In genomic region chr1:35882945-35883680, GRCh38 we compare ENCODE assay signal across 8 cellular contexts. TPM values are rescaled to one million over a fixed set of nuclear protein-coding genes. Genes with fewer than 3 reads are reported as not detected.
DNase-seq lines count a peak whose midpoint lies in the region; ATAC-seq, FAIRE-seq and TF ChIP-seq lines count a peak whose summit lies in the region.

Gene AGO1 (plus strand): TSS chr1:35883209. CDS start chr1:35883422, 213 bp downstream.

- no peaks in the 10 kb centered on the region for H3K9me3 ChIP-seq in keratinocyte (ENCODE audit: control insufficient read depth, low read depth, low read length)

- peaks cover 3% of the 10 kb centered on the region for H3K9me1 ChIP-seq in keratinocyte (ENCODE audit: control insufficient read depth, extremely low read depth, insufficient read depth, low read length)

- DNase-seq in Ammon's horn (ENCODE audit: low spot score) (peak; percentile 96), NCI-H446 treated with DMSO at 0.1 percent for 48 hours (lab: John Stamatoyannopoulos, UW) (peak; percentile 82), cerebellar cortex (ENCODE audit: low spot score) (peak; percentile 91), keratinocyte (ENCODE audit: low read depth, low spot score) (peak; percentile 53)
- DNase-seq in stimulated activated CD4-positive, alpha-beta T cell treated with anti-CD3 and anti-CD28 coated beads, Interleukin-12 subunit alpha, Interleukin-12 subunit beta, amount 100 ng/mL, for 48 hours (ENCODE audit: low read depth in 2 of 3, low spot score in 1 of 3): peak; percentile 95 to 97 (median 95)

- H3K79me2 ChIP-seq in keratinocyte (ENCODE audit: control insufficient read depth, insufficient read depth, low read length): peaks cover 7% of the 10 kb centered on the region

- no peaks in the 10 kb centered on the region for H3K36me3 ChIP-seq in keratinocyte (ENCODE audit: control insufficient read depth in 2 of 2, extremely low read depth in 1 of 2, insufficient read depth in 2 of 2, low read length in 2 of 2)

- H3K9ac ChIP-seq in keratinocyte (ENCODE audit: control insufficient read depth, extremely low read depth, insufficient read depth, low read length): peak within 1 kb of the TSS; percentile 87

- peak within 1 kb of the TSS; percentile 51 for H3K27ac ChIP-seq in keratinocyte (ENCODE audit: control insufficient read depth, insufficient read depth, low read length)

- FAIRE-seq in keratinocyte (lab: Jason Lieb, UNC): no peak

- peak; percentile 74 to 96 (median 94) for TF ChIP-seq CTCF in keratinocyte (optimal IDR thresholded peaks at IDR 0.05 in 1 of 3, IDR thresholded peaks at IDR 0.05 in 1 of 3, conservative IDR thresholded peaks at IDR 0.05 in 1 of 3; ENCODE audit: extremely low read depth in 1 of 3, insufficient read depth in 2 of 3, low read length in 3 of 3)

- H3K4me1 ChIP-seq in keratinocyte (ENCODE audit: control insufficient read depth, extremely low read depth, insufficient read depth, low read length): no peaks in the 10 kb centered on the region

- peak; percentile 89 for TF ChIP-seq POLR2A in GM19099 (IDR thresholded peaks at IDR 0.05; ENCODE audit: extremely low read depth, insufficient read length, low read depth)

- peak within 1 kb of the TSS; percentile 89 for H3K4me2 ChIP-seq in keratinocyte (ENCODE audit: control insufficient read depth, extremely low read depth, insufficient read depth, low read depth, low read length)

- ATAC-seq in HG03378 (IDR thresholded peaks at IDR 0.05; ENCODE audit: unreplicated experiment): peak; percentile 57
- peak; percentile 90 to 97 for ATAC-seq in activated CD4-positive, CD25-positive, alpha-beta regulatory T cell treated with anti-CD3 and anti-CD28 coated beads, Interleukin-2, amount 50 U/mL, for 24 hours

- H3K27me3 ChIP-seq in keratinocyte (ENCODE audit: control insufficient read depth, extremely low read depth, insufficient read depth, low read length): no peaks in the 10 kb centered on the region

- peak within 1 kb of the TSS; percentile 79 to 98 (median 82) for H3K4me3 ChIP-seq in keratinocyte (ENCODE audit: control insufficient read depth in 2 of 3, extremely low read depth in 1 of 3, insufficient read depth in 2 of 3, low read depth in 1 of 3, low read length in 3 of 3)

- H4K20me1 ChIP-seq in keratinocyte (ENCODE audit: control insufficient read depth, extremely low read depth, insufficient read depth, low read length): no peaks in the 10 kb centered on the region

- dilution Hi-C loops in keratinocyte (cut with MboI; ENCODE audit: extremely low pct_ligation_motif_present, low sequenced_read_pairs): no loop called here

- peak within 1 kb of the TSS; percentile 94 for H2AFZ ChIP-seq in keratinocyte (ENCODE audit: control insufficient read depth, low read length)

RNA-seq across cellular contexts. Expression of gene AGO1, which starts in this region (rescaled TPM):
- 4.2 to 10.4 TPM (median 5.7 TPM) in 3 replicates for polyA plus RNA-seq in keratinocyte
- 1.5 TPM for polyA plus RNA-seq in keratinocyte (2011; ENCODE audit: low read depth)
- polyA plus RNA-seq in keratinocyte (2011; cell fraction: cytosol; rRNA removed): 6.4 and 6.8 TPM in 2 replicates
- 10.0 and 11.8 TPM in 2 replicates for polyA plus RNA-seq in keratinocyte (2011; cell fraction: nucleus; rRNA removed)
- polyA plus RNA-seq in keratinocyte (2012; ENCODE audit: low replicate concordance): 3.1 and 9.1 TPM in 2 replicates
- polyA minus RNA-seq in keratinocyte: 22.8 to 46.3 TPM (median 25.5 TPM) in 3 replicates
- 11.1 TPM for polyA minus RNA-seq in keratinocyte (2011; cell fraction: cytosol; rRNA and poly(A)+ RNA removed)
- polyA minus RNA-seq in keratinocyte (2011; cell fraction: nucleus; rRNA and poly(A)+ RNA removed): 7.1 and 15.7 TPM in 2 replicates

Comparison
In these comparisons a context has a peak if more than half of its experiments do, and no peak if none do; other contexts are left out.
1. Peak in every context shown above with its lines: DNase-seq, ATAC-seq, H3K4me3 ChIP-seq and H3K27ac ChIP-seq.